In the genomic region with DNA sequence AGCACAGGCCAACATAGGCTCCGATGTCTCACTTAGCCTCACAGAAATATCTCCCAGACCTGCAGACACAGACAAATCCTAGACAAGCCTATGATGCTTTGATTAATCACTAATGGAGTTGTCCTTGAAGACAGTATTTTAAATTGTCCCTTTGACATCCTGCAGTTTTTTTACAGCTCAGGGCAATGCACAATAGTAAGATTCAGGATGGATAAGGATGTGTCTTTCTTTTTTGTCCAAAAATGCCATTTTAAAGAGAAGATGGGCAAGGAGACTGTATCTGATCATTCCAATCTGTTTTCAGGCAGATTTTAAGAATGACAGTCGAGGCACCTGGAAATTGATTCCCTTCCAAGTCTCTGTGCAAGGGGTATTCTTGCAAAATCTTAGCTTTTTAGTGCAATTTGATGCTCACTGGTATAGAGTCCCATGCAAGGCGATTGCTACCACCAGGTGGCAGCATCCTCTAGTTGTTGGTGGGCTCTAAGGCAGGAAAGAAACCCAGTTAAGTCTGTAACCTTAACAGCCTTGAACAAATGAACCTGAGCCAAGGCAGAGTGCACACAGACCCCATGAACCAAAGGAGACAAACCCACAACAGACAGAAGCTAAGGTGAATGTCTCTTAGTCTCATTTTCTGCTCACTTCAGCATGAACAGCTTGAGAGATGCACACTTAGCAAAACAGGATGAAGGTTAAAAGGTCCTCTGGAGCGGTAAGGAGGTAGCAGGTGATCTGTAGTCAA, we compare ENCODE assay signal across 8 cellular contexts. TPM values are rescaled to one million over a fixed set of nuclear protein-coding genes. Genes with fewer than 3 reads are reported as not detected.
DNase-seq lines count a peak whose midpoint lies in the region; ATAC-seq and TF ChIP-seq lines count a peak whose summit lies in the region.

No MANE protein-coding gene starts in this region.

- 47 to 48% methylated on average over 4 of the region's 4 CpGs for WGBS in heart right ventricle, 2 donors

- no peaks in the 10 kb centered on the region for H3K4me1 ChIP-seq in CD8-positive, alpha-beta T cell (ENCODE audit: insufficient read depth, low read length)
- no peaks in the 10 kb centered on the region for H3K4me1 ChIP-seq in heart right ventricle

- H3K4me3 Mint-ChIP-seq in CD8-positive, alpha-beta T cell, result no peak overlapping the region
- H3K4me3 Mint-ChIP-seq in activated naive CD8-positive, alpha-beta T cell treated with anti-CD3 and anti-CD28 coated beads, Interleukin-2, amount 10 ng/mL, durations not matched to agents 7 days and 5 days, result no peak overlapping the region

- H3K9me3 ChIP-seq in CD8-positive, alpha-beta T cell (ENCODE audit: low read length), result no peaks in the 10 kb centered on the region
- no peaks in the 10 kb centered on the region for H3K9me3 ChIP-seq in heart right ventricle

- no peak overlapping the region for H3K4me3 ChIP-seq in CD8-positive, alpha-beta T cell (ENCODE audit: low read depth, low read length)
- no peak overlapping the region for H3K4me3 ChIP-seq in heart right ventricle

- POLR2A ChIA-PET in CD8-positive, alpha-beta T cell (lab: Charles Lee), result no interaction called here
- POLR2A ChIA-PET in activated naive CD8-positive, alpha-beta T cell treated with anti-CD3 and anti-CD28 coated beads, Interleukin-2, amount 10 ng/mL, durations not matched to agents 7 days and 5 days (lab: Charles Lee), result no interaction called here

- intact Hi-C loops in CD8-positive, alpha-beta T cell (cut with DNase I, micrococcal nuclease), result loop anchor here (1.0 to 10.0 kb wide), 4 partner anchors 472 to 854 kb away; no protein-coding TSS in a partner anchor
- intact Hi-C loops in heart right ventricle (cut with DNase I), result loop anchor here (1.0 to 10.0 kb wide), 14 partner anchors 211 to 794 kb away; no protein-coding TSS in a partner anchor

- H3K36me3 Mint-ChIP-seq in CD8-positive, alpha-beta T cell, result peaks cover 8% of the 10 kb centered on the region
- peaks cover 5% of the 10 kb centered on the region for H3K36me3 Mint-ChIP-seq in activated naive CD8-positive, alpha-beta T cell treated with anti-CD3 and anti-CD28 coated beads, Interleukin-2, amount 10 ng/mL, durations not matched to agents 7 days and 5 days

- no peaks in the 10 kb centered on the region for H3K27me3 ChIP-seq in CD8-positive, alpha-beta T cell (ENCODE audit: insufficient read depth, low read length)
- H3K27me3 ChIP-seq in heart right ventricle, result no peaks in the 10 kb centered on the region

- H3K9me3 Mint-ChIP-seq in CD8-positive, alpha-beta T cell, result no peaks in the 10 kb centered on the region
- H3K9me3 Mint-ChIP-seq in activated naive CD8-positive, alpha-beta T cell treated with anti-CD3 and anti-CD28 coated beads, Interleukin-2, amount 10 ng/mL, durations not matched to agents 7 days and 5 days, result no peaks in the 10 kb centered on the region

- H3K36me3 ChIP-seq in CD8-positive, alpha-beta T cell (ENCODE audit: insufficient read depth, low read length), result no peaks in the 10 kb centered on the region
- H3K36me3 ChIP-seq in heart right ventricle, result no peaks in the 10 kb centered on the region

- peak; percentile 78 for TF ChIP-seq CTCF in CD8-positive, alpha-beta T cell (IDR thresholded peaks at IDR 0.05)
- peak; percentile 80 to 93 (median 90) for TF ChIP-seq CTCF in heart right ventricle (IDR thresholded peaks at IDR 0.05)

- CTCF ChIA-PET in CD8-positive, alpha-beta T cell (lab: Charles Lee), result interaction anchor here (0.5 to 6.2 kb wide), 33 partner anchors 8 to 928 kb away, joined by 3 to 49 read pairs (median 4); no protein-coding TSS in a partner anchor

- no peak overlapping the region for H3K27ac ChIP-seq in CD8-positive, alpha-beta T cell (ENCODE audit: low read depth, low read length)
- no peak overlapping the region for H3K27ac ChIP-seq in heart right ventricle

- ATAC-seq in CD8-positive, alpha-beta T cell, result peak; percentile 76
- peak; percentile 78 for ATAC-seq in GM21381 (IDR thresholded peaks at IDR 0.05; ENCODE audit: unreplicated experiment)
- ATAC-seq in activated naive CD8-positive, alpha-beta T cell treated with anti-CD3 and anti-CD28 coated beads, Interleukin-2, amount 10 ng/mL, durations not matched to agents 7 days and 5 days (ENCODE audit: low read depth), result peak; percentile 98
- ATAC-seq in heart right ventricle, result peak; percentile 73 to 89 (median 80)
- no peak for ATAC-seq in GM21619 (IDR thresholded peaks at IDR 0.05; ENCODE audit: unreplicated experiment)

- H3K27me3 Mint-ChIP-seq in CD8-positive, alpha-beta T cell (ENCODE audit: low read depth), result no peaks in the 10 kb centered on the region
- H3K27me3 Mint-ChIP-seq in activated naive CD8-positive, alpha-beta T cell treated with anti-CD3 and anti-CD28 coated beads, Interleukin-2, amount 10 ng/mL, durations not matched to agents 7 days and 5 days, result no peaks in the 10 kb centered on the region

- H3K4me1 Mint-ChIP-seq in CD8-positive, alpha-beta T cell (ENCODE audit: low read depth), result peaks cover 4% of the 10 kb centered on the region
- H3K4me1 Mint-ChIP-seq in activated naive CD8-positive, alpha-beta T cell treated with anti-CD3 and anti-CD28 coated beads, Interleukin-2, amount 10 ng/mL, durations not matched to agents 7 days and 5 days, result peaks cover 8% of the 10 kb centered on the region

- no peak overlapping the region for H3K27ac Mint-ChIP-seq in CD8-positive, alpha-beta T cell
- no peak overlapping the region for H3K27ac Mint-ChIP-seq in activated naive CD8-positive, alpha-beta T cell treated with anti-CD3 and anti-CD28 coated beads, Interleukin-2, amount 10 ng/mL, durations not matched to agents 7 days and 5 days

- DNase-seq in CD8-positive, alpha-beta T cell, result peak; percentile 53 to 84 (median 74)
- DNase-seq in NAMALWA (ENCODE audit: low spot score) (peak; percentile 82), SKM-1 treated with dmso at 0.1 percent for 144 hours (lab: John Stamatoyannopoulos, UW; ENCODE audit: unreplicated experiment) (peak; percentile 35), heart right ventricle (peak; percentile 60 to 73), putamen (ENCODE audit: low spot score) (peak; percentile 69)
- DNase-seq in activated naive CD8-positive, alpha-beta T cell treated with anti-CD3 and anti-CD28 coated beads, Interleukin-2, amount 10 ng/mL, durations not matched to agents 7 days and 5 days, result peak; percentile 79

RNA-seq across cellular contexts. Expression of a gene that starts 51.2 kb away (rescaled TPM):
- under 1 TPM; 0.16 to 0.22 TPM for total RNA-seq in CD8-positive, alpha-beta T cell
- total RNA-seq in activated naive CD8-positive, alpha-beta T cell treated with anti-CD3 and anti-CD28 coated beads, Interleukin-2, amount 10 ng/mL, durations not matched to agents 7 days and 5 days, result under 1 TPM; 0.44 to 0.57 TPM
- under 1 TPM; 0.04 to 0.28 (median 0.07) TPM for total RNA-seq in heart right ventricle
- polyA plus RNA-seq in heart right ventricle, result under 1 TPM; under 0.01 to 0.03 TPM
